8 cellular contexts compared by ENCODE assay signal in genomic region chr1:100037665-100038400, GRCh38.
A peak's percentile ranks its signal among the peaks of the same experiment; 100 is the strongest.
DNase-seq lines count a peak whose midpoint lies in the region; ATAC-seq and TF ChIP-seq lines count a peak whose summit lies in the region.

No MANE protein-coding gene starts in this region.

- H3K27me3 ChIP-seq in cardiac muscle cell (no peaks in the 10 kb centered on the region), trophoblast cell (ENCODE audit: insufficient read depth, low read length) (no peaks in the 10 kb centered on the region), tibial nerve (no peaks in the 10 kb centered on the region)

- no peaks in the 10 kb centered on the region for H3K9me3 ChIP-seq in cardiac muscle cell (ENCODE audit: low read depth)
- no peaks in the 10 kb centered on the region for H3K9me3 ChIP-seq in trophoblast cell (ENCODE audit: insufficient read depth, low read depth, low read length)
- no peaks in the 10 kb centered on the region for H3K9me3 ChIP-seq in tibial nerve

- H3K27ac ChIP-seq in cardiac muscle cell, result peak overlapping the region; percentile 98
- peak overlapping the region; percentile 84 for H3K27ac ChIP-seq in trophoblast cell (ENCODE audit: low read depth, low read length)
- peak overlapping the region; percentile 95 to 98 (median 97) for H3K27ac ChIP-seq in tibial nerve

- H4K91ac ChIP-seq in trophoblast cell (ENCODE audit: low read depth, low read length), result peak overlapping the region; percentile 94

- H3K4me3 Mint-ChIP-seq in activated naive CD8-positive, alpha-beta T cell treated with anti-CD3 and anti-CD28 coated beads, Interleukin-2, amount 10 ng/mL, durations not matched to agents 7 days and 5 days, result peak overlapping the region; percentile 97

- no peaks in the 10 kb centered on the region for H3K9me3 Mint-ChIP-seq in activated naive CD8-positive, alpha-beta T cell treated with anti-CD3 and anti-CD28 coated beads, Interleukin-2, amount 10 ng/mL, durations not matched to agents 7 days and 5 days

- POLR2A ChIA-PET in activated naive CD8-positive, alpha-beta T cell treated with anti-CD3 and anti-CD28 coated beads, Interleukin-2, amount 10 ng/mL, durations not matched to agents 7 days and 5 days (lab: Charles Lee), result interaction anchor here (0.6 to 2.1 kb wide), 14 partner anchors 9 to 422 kb away, joined by 3 to 20 read pairs (median 5); partner anchors contain the start of genes CDC14A, RTCA, SLC35A3 and TRMT13

- peak overlapping the region; percentile 71 for H2AK5ac ChIP-seq in trophoblast cell (ENCODE audit: low read length)

- peak overlapping the region; percentile 96 for H2BK5ac ChIP-seq in trophoblast cell (ENCODE audit: low read depth, low read length, poor library complexity)

- H3K4ac ChIP-seq in trophoblast cell (ENCODE audit: low read depth, low read length), result peak overlapping the region; percentile 93

- peak overlapping the region; percentile 66 for H2AFZ ChIP-seq in trophoblast cell (ENCODE audit: insufficient read depth, low read length, poor library complexity)

- peak overlapping the region; percentile 81 for H3K9ac ChIP-seq in trophoblast cell (ENCODE audit: low read length)

- peak overlapping the region; percentile 94 for H4K8ac ChIP-seq in trophoblast cell (ENCODE audit: low read depth, low read length)

- peak overlapping the region; percentile 92 for H3K18ac ChIP-seq in trophoblast cell (ENCODE audit: low read length)

- peak overlapping the region; percentile 87 for H2BK120ac ChIP-seq in trophoblast cell (ENCODE audit: insufficient read depth, low read length, poor library complexity)

- no peaks in the 10 kb centered on the region for H3K36me3 ChIP-seq in cardiac muscle cell
- no peaks in the 10 kb centered on the region for H3K36me3 ChIP-seq in trophoblast cell (ENCODE audit: control insufficient read depth in 1 of 2, insufficient read depth in 2 of 2, low read length in 2 of 2)
- H3K36me3 ChIP-seq in tibial nerve, result no peaks in the 10 kb centered on the region

- peak; percentile 87 for ATAC-seq in HG02571 (IDR thresholded peaks at IDR 0.05; ENCODE audit: unreplicated experiment)
- peak; percentile 87 for ATAC-seq in activated naive CD8-positive, alpha-beta T cell treated with anti-CD3 and anti-CD28 coated beads, Interleukin-2, amount 10 ng/mL, durations not matched to agents 7 days and 5 days (ENCODE audit: low read depth)

- peak overlapping the region; percentile 95 for H3K14ac ChIP-seq in trophoblast cell (ENCODE audit: low read length)

- no peak overlapping the region for H2BK12ac ChIP-seq in trophoblast cell (ENCODE audit: low read length)

- peak overlapping the region; percentile 70 for H3K4me2 ChIP-seq in trophoblast cell (ENCODE audit: low read length)

- DNase-seq in NAMALWA (ENCODE audit: low spot score), result peak; percentile 89
- DNase-seq in SKM-1 treated with dmso at 0.1 percent for 144 hours (lab: John Stamatoyannopoulos, UW; ENCODE audit: unreplicated experiment), result peak; percentile 70
- peak; percentile 94 for DNase-seq in activated naive CD8-positive, alpha-beta T cell treated with anti-CD3 and anti-CD28 coated beads, Interleukin-2, amount 10 ng/mL, durations not matched to agents 7 days and 5 days
- DNase-seq in cardiac muscle cell (ENCODE audit: low read depth in 1 of 2, low spot score in 1 of 2), result peak; percentile 92 to 93
- DNase-seq in trophoblast cell, result peak; percentile 88 to 91
- peak; percentile 76 to 85 for DNase-seq in tibial nerve (ENCODE audit: low spot score in 2 of 2)

- TF ChIP-seq POLR2A in GM10847 (IDR thresholded peaks at IDR 0.05; ENCODE audit: extremely low read depth, insufficient read length) (peak; percentile 95), tibial nerve (IDR thresholded peaks at IDR 0.05) (peak; percentile 86 to 97)

- TF ChIP-seq EP300 in tibial nerve (IDR thresholded peaks at IDR 0.05), result peak; percentile 41 to 97

- peak overlapping the region; percentile 100 for H3K27ac Mint-ChIP-seq in activated naive CD8-positive, alpha-beta T cell treated with anti-CD3 and anti-CD28 coated beads, Interleukin-2, amount 10 ng/mL, durations not matched to agents 7 days and 5 days

- peaks cover 12% of the 10 kb centered on the region for H3K36me3 Mint-ChIP-seq in activated naive CD8-positive, alpha-beta T cell treated with anti-CD3 and anti-CD28 coated beads, Interleukin-2, amount 10 ng/mL, durations not matched to agents 7 days and 5 days

- WGBS in trophoblast cell (ENCODE audit: extremely low coverage, insufficient coverage, insufficient read length), result no CpG with 5 or more reads among the region's 61 CpGs
- 0 to 1% methylated on average over 44 to 56 of the region's 61 CpGs for WGBS in tibial nerve, 2 donors

- H3K79me2 ChIP-seq in trophoblast cell (ENCODE audit: control insufficient read depth, insufficient read depth, low read length, poor library complexity), result peaks cover 17% of the 10 kb centered on the region

- H3K4me3 ChIP-seq in cardiac muscle cell (peak overlapping the region; percentile 67), trophoblast cell (ENCODE audit: low read depth, low read length) (peak overlapping the region; percentile 89), tibial nerve (peak overlapping the region; percentile 77 to 97 (median 90))

- H3K4me1 ChIP-seq in cardiac muscle cell (ENCODE audit: low read depth) (peaks cover 7% of the 10 kb centered on the region), trophoblast cell (ENCODE audit: control insufficient read depth in 1 of 2, insufficient read depth in 2 of 2, low read length in 2 of 2) (peaks cover 0 to 2% of the 10 kb centered on the region in 2 experiments), tibial nerve (peaks cover 0 to 55% (median 25%) of the 10 kb centered on the region in 4 donors)

- H3K27me3 Mint-ChIP-seq in activated naive CD8-positive, alpha-beta T cell treated with anti-CD3 and anti-CD28 coated beads, Interleukin-2, amount 10 ng/mL, durations not matched to agents 7 days and 5 days, result no peaks in the 10 kb centered on the region

- peaks cover 38% of the 10 kb centered on the region for H3K4me1 Mint-ChIP-seq in activated naive CD8-positive, alpha-beta T cell treated with anti-CD3 and anti-CD28 coated beads, Interleukin-2, amount 10 ng/mL, durations not matched to agents 7 days and 5 days

- no peak for TF ChIP-seq CTCF in cardiac muscle cell (IDR thresholded peaks at IDR 0.05; ENCODE audit: low read depth, low read length)
- TF ChIP-seq CTCF in tibial nerve (IDR thresholded peaks at IDR 0.05), result peak in 2 of 5 experiments; percentile 17 to 22

- H3K79me1 ChIP-seq in trophoblast cell (ENCODE audit: low read length), result peaks cover 11% of the 10 kb centered on the region

- H3K23ac ChIP-seq in trophoblast cell (ENCODE audit: low read length), result no peak overlapping the region

- peak overlapping the region; percentile 87 for H4K12ac ChIP-seq in trophoblast cell (ENCODE audit: low read depth, low read length)

Comparison
In these comparisons a context has a peak if more than half of its experiments do, and no peak if none do; other contexts are left out.
1. Peak in every context shown above with its lines: DNase-seq, ATAC-seq, H3K4me3 ChIP-seq and H3K27ac ChIP-seq.